2 cellular contexts compared by ENCODE assay signal in the genomic region with DNA sequence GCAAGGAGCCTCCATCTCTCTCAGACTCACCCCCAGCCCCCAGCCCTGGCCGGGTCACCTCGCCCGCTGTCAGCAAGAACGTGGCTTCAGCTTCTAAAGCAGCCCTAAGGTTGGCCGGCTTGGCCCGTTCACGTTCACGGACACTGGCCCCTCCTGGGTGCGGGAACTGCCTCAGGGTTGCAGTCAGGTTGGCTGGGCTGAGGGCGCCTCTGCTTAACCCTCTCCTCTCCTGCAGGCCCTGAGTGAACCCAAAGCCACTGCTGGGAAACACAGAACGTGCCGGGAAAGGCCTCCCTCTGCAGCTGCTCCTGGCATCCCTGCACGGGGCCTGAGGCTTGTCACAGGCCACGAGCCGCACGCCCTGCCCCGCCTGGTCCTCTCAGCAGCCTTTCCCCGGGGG.
TF ChIP-seq lines count a peak whose summit lies in the region.

No MANE protein-coding gene starts in this region.

TF ChIP-seq in A549, 52 proteins besides CTCF, POLR2A, EP300 and RAD21 (continued from another document):
- TF ChIP-seq, protein P1, sequence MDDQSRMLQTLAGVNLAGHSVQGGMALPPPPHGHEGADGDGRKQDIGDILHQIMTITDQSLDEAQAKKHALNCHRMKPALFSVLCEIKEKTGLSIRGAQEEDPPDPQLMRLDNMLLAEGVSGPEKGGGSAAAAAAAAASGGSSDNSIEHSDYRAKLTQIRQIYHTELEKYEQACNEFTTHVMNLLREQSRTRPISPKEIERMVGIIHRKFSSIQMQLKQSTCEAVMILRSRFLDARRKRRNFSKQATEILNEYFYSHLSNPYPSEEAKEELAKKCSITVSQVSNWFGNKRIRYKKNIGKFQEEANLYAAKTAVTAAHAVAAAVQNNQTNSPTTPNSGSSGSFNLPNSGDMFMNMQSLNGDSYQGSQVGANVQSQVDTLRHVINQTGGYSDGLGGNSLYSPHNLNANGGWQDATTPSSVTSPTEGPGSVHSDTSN (IDR thresholded peaks at IDR 0.05): no peak
- TF ChIP-seq KDM5A (IDR thresholded peaks at IDR 0.05): no peak
- no peak for TF ChIP-seq NPAS2 (CRISPR knock-in tag; IDR thresholded peaks at IDR 0.05; ENCODE audit: borderline replicate concordance)
- TF ChIP-seq MYC (IDR thresholded peaks at IDR 0.05; ENCODE audit: borderline replicate concordance, low read length): no peak
- TF ChIP-seq HOXB13 (CRISPR knock-in tag; IDR thresholded peaks at IDR 0.05; ENCODE audit: low read depth): no peak
- TF ChIP-seq PHF8 (IDR thresholded peaks at IDR 0.05; ENCODE audit: borderline replicate concordance, low read depth): no peak
- TF ChIP-seq CBX8 (IDR thresholded peaks at IDR 0.05): no peak

TF ChIP-seq in IMR-90, 13 proteins besides CTCF, POLR2A, EP300 and RAD21:
- TF ChIP-seq, protein P2, sequence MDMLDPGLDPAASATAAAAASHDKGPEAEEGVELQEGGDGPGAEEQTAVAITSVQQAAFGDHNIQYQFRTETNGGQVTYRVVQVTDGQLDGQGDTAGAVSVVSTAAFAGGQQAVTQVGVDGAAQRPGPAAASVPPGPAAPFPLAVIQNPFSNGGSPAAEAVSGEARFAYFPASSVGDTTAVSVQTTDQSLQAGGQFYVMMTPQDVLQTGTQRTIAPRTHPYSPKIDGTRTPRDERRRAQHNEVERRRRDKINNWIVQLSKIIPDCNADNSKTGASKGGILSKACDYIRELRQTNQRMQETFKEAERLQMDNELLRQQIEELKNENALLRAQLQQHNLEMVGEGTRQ (IDR thresholded peaks at IDR 0.05; ENCODE audit: low read depth, low read length): no peak
- TF ChIP-seq SMC3 (IDR thresholded peaks at IDR 0.05; ENCODE audit: low read depth, low read length) (no peak), CEBPB (IDR thresholded peaks at IDR 0.05; ENCODE audit: low read depth, low read length) (no peak), MAZ (IDR thresholded peaks at IDR 0.05; ENCODE audit: borderline replicate concordance, low read depth, low read length) (no peak), RFX5 (IDR thresholded peaks at IDR 0.05; ENCODE audit: low read depth, low read length) (no peak), BHLHE40 (IDR thresholded peaks at IDR 0.05; ENCODE audit: low read depth, low read length) (no peak), MAFK (IDR thresholded peaks at IDR 0.05; ENCODE audit: low read depth, low read length) (no peak), MXI1 (IDR thresholded peaks at IDR 0.05; ENCODE audit: borderline replicate concordance, low read depth, low read length) (no peak), NFE2L2 (IDR thresholded peaks at IDR 0.05; ENCODE audit: low read depth, low read length) (no peak), CHD1 (IDR thresholded peaks at IDR 0.05; ENCODE audit: low read depth, low read length) (no peak), RCOR1 (IDR thresholded peaks at IDR 0.05; ENCODE audit: insufficient replicate concordance, low read length) (no peak), FOS (IDR thresholded peaks at IDR 0.05; ENCODE audit: low read depth, low read length) (no peak)
- TF ChIP-seq, protein P3, sequence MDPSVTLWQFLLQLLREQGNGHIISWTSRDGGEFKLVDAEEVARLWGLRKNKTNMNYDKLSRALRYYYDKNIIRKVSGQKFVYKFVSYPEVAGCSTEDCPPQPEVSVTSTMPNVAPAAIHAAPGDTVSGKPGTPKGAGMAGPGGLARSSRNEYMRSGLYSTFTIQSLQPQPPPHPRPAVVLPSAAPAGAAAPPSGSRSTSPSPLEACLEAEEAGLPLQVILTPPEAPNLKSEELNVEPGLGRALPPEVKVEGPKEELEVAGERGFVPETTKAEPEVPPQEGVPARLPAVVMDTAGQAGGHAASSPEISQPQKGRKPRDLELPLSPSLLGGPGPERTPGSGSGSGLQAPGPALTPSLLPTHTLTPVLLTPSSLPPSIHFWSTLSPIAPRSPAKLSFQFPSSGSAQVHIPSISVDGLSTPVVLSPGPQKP (IDR thresholded peaks at IDR 0.05; ENCODE audit: borderline replicate concordance, low read depth, low read length): no peak
